ENCODE assay signal across 20 cellular contexts in the genomic region with DNA sequence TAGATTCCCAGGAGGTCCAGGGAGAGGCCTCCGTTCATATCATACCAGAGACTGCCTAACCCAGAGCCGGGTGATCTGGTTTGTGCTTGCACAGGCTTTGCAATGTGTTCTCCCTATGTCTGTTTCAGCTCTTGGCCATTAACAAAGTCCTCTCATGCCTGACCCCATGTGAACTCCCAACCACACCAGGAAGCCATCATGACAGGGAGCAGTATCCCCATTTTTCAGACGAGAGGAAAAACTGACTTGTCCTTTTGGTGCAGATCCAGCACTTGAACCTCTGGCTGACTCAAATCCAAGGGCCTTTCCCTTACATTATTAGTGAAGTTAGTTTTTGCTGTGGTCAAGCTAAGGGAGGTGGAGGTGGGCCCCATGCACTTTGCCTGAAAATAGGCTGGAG. TPM values are rescaled to one million over a fixed set of nuclear protein-coding genes. Genes with fewer than 3 reads are reported as not detected.
A peak's percentile ranks its signal among the peaks of the same experiment; 100 is the strongest.
DNase-seq lines count a peak whose midpoint lies in the region; ATAC-seq, FAIRE-seq and TF ChIP-seq lines count a peak whose summit lies in the region.
"Had no signal": no experiment of that assay in that cellular context is flagged by ENCODE, and none has a peak within 500 bp of the region (broad histone marks: within the 10 kb centered on the region; RNA-seq: fewer than 3 reads in every experiment).

No MANE protein-coding gene starts in this region.

- CTCF ChIA-PET in HepG2 (lab: Yijun Ruan, JAX; ENCODE audit: low intra/inter-chr PET ratio, low total read pairs), result no interaction called here
- CTCF ChIA-PET in activated CD8-positive, alpha-beta memory T cell treated with anti-CD3 and anti-CD28 coated beads, Interleukin-2, amount 10 ng/mL, durations not matched to agents 7 days and 5 days (lab: Charles Lee), result no interaction called here

- no peaks in the 10 kb centered on the region for H3K27me3 ChIP-seq in body of pancreas
- no peaks in the 10 kb centered on the region for H3K27me3 ChIP-seq in HepG2 (ENCODE audit: control insufficient read depth in 1 of 2, insufficient read depth in 2 of 2, low read length in 2 of 2)

- H3K4me1 ChIP-seq in body of pancreas (peaks cover 12% of the 10 kb centered on the region), HepG2 (ENCODE audit: insufficient read depth, low read length) (peaks cover 34% of the 10 kb centered on the region)

- H3K9ac ChIP-seq in HepG2 (ENCODE audit: insufficient read depth, low read depth, low read length), result no peak overlapping the region

- H3K4me1 Mint-ChIP-seq in activated T-cell treated with anti-CD3 and anti-CD28 coated beads, Interleukin-2, amount 50 U/mL, for 24 hours (ENCODE audit: low read depth), result no peaks in the 10 kb centered on the region
- no peaks in the 10 kb centered on the region for H3K4me1 Mint-ChIP-seq in activated T-cell treated with anti-CD3 and anti-CD28 coated beads, Interleukin-2, amount 50 U/mL, for 4 hours (ENCODE audit: low read depth)
- H3K4me1 Mint-ChIP-seq in activated CD8-positive, alpha-beta memory T cell treated with anti-CD3 and anti-CD28 coated beads, Interleukin-2, amount 10 ng/mL, durations not matched to agents 7 days and 5 days, result no peaks in the 10 kb centered on the region
- H3K4me1 Mint-ChIP-seq: IgD-negative memory B cell had no signal

- no peak for ATAC-seq in activated T-cell treated with anti-CD3 and anti-CD28 coated beads, Interleukin-2, amount 50 U/mL, for 4 hours
- ATAC-seq in body of pancreas, result peak; percentile 15
- ATAC-seq in HepG2, result peak; percentile 12; the same call in 1 of the 3 replicates
- ATAC-seq in activated CD8-positive, alpha-beta memory T cell treated with anti-CD3 and anti-CD28 coated beads, Interleukin-2, amount 10 ng/mL, durations not matched to agents 7 days and 5 days, result no peak
- ATAC-seq in GM21717 (IDR thresholded peaks at IDR 0.05; ENCODE audit: unreplicated experiment), result no peak
- ATAC-seq: GM12878 had no signal

- TF ChIP-seq CTCF in body of pancreas (IDR thresholded peaks at IDR 0.05) (no peak), HepG2 (CRISPR knock-in tag; IDR thresholded peaks at IDR 0.05) (no peak)

- H3K27ac ChIP-seq in body of pancreas, result no peak overlapping the region
- no peak overlapping the region for H3K27ac ChIP-seq in HepG2 (ENCODE audit: extremely low read length, insufficient read depth, low read length)

- POLR2A ChIA-PET in HepG2 (lab: Yijun Ruan, JAX), result no interaction called here

- peak overlapping the region; percentile 53 for H3K27ac Mint-ChIP-seq in activated T-cell treated with anti-CD3 and anti-CD28 coated beads, Interleukin-2, amount 50 U/mL, for 24 hours
- H3K27ac Mint-ChIP-seq in activated CD8-positive, alpha-beta memory T cell treated with anti-CD3 and anti-CD28 coated beads, Interleukin-2, amount 10 ng/mL, durations not matched to agents 7 days and 5 days, result no peak overlapping the region

- in situ Hi-C loops in HepG2 (cut with HindIII; ENCODE audit: extremely low pct_ligation_motif_present, low pct_unique_long_range_greater_than_20kb), result no loop called here

- H3K79me2 ChIP-seq in HepG2 (ENCODE audit: insufficient read depth, low read length), result no peaks in the 10 kb centered on the region

- no peak overlapping the region for H2AFZ ChIP-seq in HepG2 (ENCODE audit: low read length)

- TF ChIP-seq RAD21 in HepG2 (CRISPR knock-in tag; IDR thresholded peaks at IDR 0.05), result no peak

- no peak overlapping the region for H3K4me2 ChIP-seq in HepG2 (ENCODE audit: low read depth, low read length)

- TF ChIP-seq POLR2A in body of pancreas (IDR thresholded peaks at IDR 0.05) (no peak), HepG2 (IDR thresholded peaks at IDR 0.05; ENCODE audit: insufficient read depth in 1 of 2, low read depth in 2 of 2, low read length in 2 of 2) (no peak), GM12891 (IDR thresholded peaks at IDR 0.05; ENCODE audit: low read depth, low read length) (no peak)

- no peaks in the 10 kb centered on the region for H3K36me3 ChIP-seq in body of pancreas (replicated peaks in 1 of 2; ENCODE audit: insufficient read depth in 1 of 2, low read depth in 2 of 2)
- peaks cover 20 to 82% of the 10 kb centered on the region in 2 experiments for H3K36me3 ChIP-seq in HepG2 (replicated peaks in 1 of 2; ENCODE audit: control insufficient read depth in 1 of 2, insufficient read depth in 2 of 2, low read length in 2 of 2)

- intact Hi-C loops in body of pancreas (cut with DNase I), result no loop called here
- intact Hi-C loops in HepG2 (cut with micrococcal nuclease; ENCODE audit: unreplicated experiment), result no loop called here

- H3K9me3 ChIP-seq in body of pancreas, result no peaks in the 10 kb centered on the region
- H3K9me3 ChIP-seq in HepG2 (ENCODE audit: low read length), result no peaks in the 10 kb centered on the region

- H3K27me3 Mint-ChIP-seq in activated T-cell treated with anti-CD3 and anti-CD28 coated beads, Interleukin-2, amount 50 U/mL, for 24 hours, result no peaks in the 10 kb centered on the region
- H3K27me3 Mint-ChIP-seq in activated T-cell treated with anti-CD3 and anti-CD28 coated beads, Interleukin-2, amount 50 U/mL, for 4 hours (ENCODE audit: low read depth), result no peaks in the 10 kb centered on the region
- H3K27me3 Mint-ChIP-seq in activated CD8-positive, alpha-beta memory T cell treated with anti-CD3 and anti-CD28 coated beads, Interleukin-2, amount 10 ng/mL, durations not matched to agents 7 days and 5 days, result no peaks in the 10 kb centered on the region
- H3K27me3 Mint-ChIP-seq: CD4-positive, alpha-beta memory T cell; IgD-negative memory B cell had no signal

- peaks cover 99% of the 10 kb centered on the region for H3K36me3 Mint-ChIP-seq in activated T-cell treated with anti-CD3 and anti-CD28 coated beads, Interleukin-2, amount 50 U/mL, for 24 hours (ENCODE audit: low read depth)
- H3K36me3 Mint-ChIP-seq in activated T-cell treated with anti-CD3 and anti-CD28 coated beads, Interleukin-2, amount 50 U/mL, for 4 hours (ENCODE audit: insufficient read depth), result peaks cover 41% of the 10 kb centered on the region
- peaks cover 42% of the 10 kb centered on the region for H3K36me3 Mint-ChIP-seq in activated CD8-positive, alpha-beta memory T cell treated with anti-CD3 and anti-CD28 coated beads, Interleukin-2, amount 10 ng/mL, durations not matched to agents 7 days and 5 days

- no peak for DNase-seq in activated T-cell treated with anti-CD3 and anti-CD28 coated beads, Interleukin-2, amount 50 U/mL, for 24 hours
- no peak for DNase-seq in activated T-cell treated with anti-CD3 and anti-CD28 coated beads, Interleukin-2, amount 50 U/mL, for 4 hours
- DNase-seq in body of pancreas, result no peak
- no peak for DNase-seq in HepG2 (ENCODE audit: low spot score)
- no peak for DNase-seq in NCI-H2029 treated with DMSO at 0.1 percent for 48 hours (lab: John Stamatoyannopoulos, UW)
- no peak for DNase-seq in GM12891 (ENCODE audit: insufficient read length, low spot score)
- no peak for DNase-seq in activated CD8-positive, alpha-beta memory T cell treated with anti-CD3 and anti-CD28 coated beads, Interleukin-2, amount 10 ng/mL, durations not matched to agents 7 days and 5 days
- DNase-seq: 8988T; CD4-positive, alpha-beta memory T cell; DMS79; Kasumi-1; NCI-H1105 treated with DMSO at 0.1 percent for 48 hours; NCI-H1694 treated with DMSO at 0.1 percent for 48 hours; NCI-H226; NCI-H524 treated with DMSO at 0.1 percent for 48 hours had no signal

- no peaks in the 10 kb centered on the region for H3K9me3 Mint-ChIP-seq in activated T-cell treated with anti-CD3 and anti-CD28 coated beads, Interleukin-2, amount 50 U/mL, for 24 hours
- peaks cover 2% of the 10 kb centered on the region for H3K9me3 Mint-ChIP-seq in activated T-cell treated with anti-CD3 and anti-CD28 coated beads, Interleukin-2, amount 50 U/mL, for 4 hours
- H3K9me3 Mint-ChIP-seq in activated CD8-positive, alpha-beta memory T cell treated with anti-CD3 and anti-CD28 coated beads, Interleukin-2, amount 10 ng/mL, durations not matched to agents 7 days and 5 days (ENCODE audit: low read depth), result no peaks in the 10 kb centered on the region
- H3K9me3 Mint-ChIP-seq: IgD-negative memory B cell had no signal

- 84 to 88% methylated on average over 3 of the region's 3 CpGs for WGBS in body of pancreas, 2 donors
- 92% methylated on average over 2 of the region's 3 CpGs for WGBS in HepG2 (ENCODE audit: low lambda C conversion rate)

- no peak overlapping the region for H3K4me3 ChIP-seq in body of pancreas
- no peak overlapping the region for H3K4me3 ChIP-seq in HepG2 (replicated peaks in 1 of 3; ENCODE audit: insufficient read depth in 1 of 3, low read depth in 2 of 3, low read length in 3 of 3)
- H3K4me3 ChIP-seq: GM12878 had no signal

- BruUV-seq in HepG2 (replicated peaks; lab: Mats Ljungman, UMichigan), result no TSS peak

- no peak for FAIRE-seq in HepG2 (lab: Jason Lieb, UNC)
- FAIRE-seq in GM12891 (lab: Jason Lieb, UNC), result no peak
- FAIRE-seq: G401.6, GM12878, H1 had no signal

- H4K20me1 ChIP-seq in HepG2 (ENCODE audit: insufficient read depth, low read length), result peaks cover 6% of the 10 kb centered on the region; the same call in 1 of the 2 replicates

- TF ChIP-seq EP300 in HepG2 (IDR thresholded peaks at IDR 0.05; ENCODE audit: low read depth in 2 of 2, low read length in 2 of 2) (no peak), HepG2 (CRISPR knock-in tag; IDR thresholded peaks at IDR 0.05; ENCODE audit: borderline replicate concordance) (no peak)

- H3K4me3 Mint-ChIP-seq in activated T-cell treated with anti-CD3 and anti-CD28 coated beads, Interleukin-2, amount 50 U/mL, for 24 hours, result no peak overlapping the region
- no peak overlapping the region for H3K4me3 Mint-ChIP-seq in activated T-cell treated with anti-CD3 and anti-CD28 coated beads, Interleukin-2, amount 50 U/mL, for 4 hours
- no peak overlapping the region for H3K4me3 Mint-ChIP-seq in activated CD8-positive, alpha-beta memory T cell treated with anti-CD3 and anti-CD28 coated beads, Interleukin-2, amount 10 ng/mL, durations not matched to agents 7 days and 5 days
- H3K4me3 Mint-ChIP-seq: CD4-positive, alpha-beta memory T cell; IgD-negative memory B cell had no signal

RNA-seq across cellular contexts. Expression of gene TEX10, which starts 58.4 kb away (rescaled TPM):
- total RNA-seq in activated T-cell treated with anti-CD3 and anti-CD28 coated beads, Interleukin-2, amount 50 U/mL, for 4 hours, result 10 to 100 TPM; 26.8 to 30.2 (median 29.1) TPM
- total RNA-seq in body of pancreas (1 to 10 TPM; 7.8 to 9.2 TPM), HepG2 (2016; rRNA removed; fragmentation: Illumina TruSeq; extraction: Trizol) (38.7 and 50.2 TPM in 2 replicates)
- 14.0 and 19.4 TPM in 2 replicates for total RNA-seq in HepG2 (2016; cell fraction: cytosol; rRNA removed; fragmentation: Illumina TruSeq; extraction: Trizol; ENCODE audit: low read depth)
- total RNA-seq in HepG2 (2016; cell fraction: insoluble cytoplasmic fraction; rRNA removed; fragmentation: Illumina TruSeq; extraction: Trizol), result 38.8 and 49.0 TPM in 2 replicates
- 23.9 and 33.2 TPM in 2 replicates for total RNA-seq in HepG2 (2016; cell fraction: membrane; rRNA removed; fragmentation: Illumina TruSeq; extraction: Trizol)
- 39.3 and 43.5 TPM in 2 replicates for total RNA-seq in HepG2 (2016; cell fraction: nucleus; rRNA removed; fragmentation: Illumina TruSeq; extraction: Trizol)
- polyA plus RNA-seq in HepG2 (2011; rRNA removed), result 13.5 and 18.1 TPM in 2 replicates
- polyA plus RNA-seq in HepG2 (2011; cell fraction: cytosol; rRNA removed), result 8.0 and 11.3 TPM in 2 replicates
- polyA plus RNA-seq in HepG2 (2011; cell fraction: nucleus; rRNA removed), result 14.7 and 17.6 TPM in 2 replicates
- 13.9 and 16.3 TPM in 2 replicates for polyA plus RNA-seq in HepG2 (2012)
- 1.5 and 1.8 TPM in 2 replicates for polyA plus RNA-seq in HepG2 (2016; cell fraction: cytosol; fragmentation: Illumina TruSeq; extraction: Trizol; ENCODE audit: low read depth)
- polyA plus RNA-seq in HepG2 (2016; cell fraction: insoluble cytoplasmic fraction; fragmentation: Illumina TruSeq; extraction: Trizol; ENCODE audit: low read depth), result 28.6 and 28.7 TPM in 2 replicates
- polyA plus RNA-seq in HepG2 (2016; cell fraction: membrane; fragmentation: Illumina TruSeq; extraction: Trizol; ENCODE audit: low read depth), result 2.3 and 3.2 TPM in 2 replicates
- 28.1 and 32.8 TPM in 2 replicates for polyA plus RNA-seq in HepG2 (2016; cell fraction: nucleus; fragmentation: Illumina TruSeq; extraction: Trizol; ENCODE audit: insufficient read depth, low read depth)
- polyA minus RNA-seq in HepG2 (2011; rRNA and poly(A)+ RNA removed; ENCODE audit: low replicate concordance), result 14.4 and 24.2 TPM in 2 replicates
- 12.3 and 12.7 TPM in 2 replicates for polyA minus RNA-seq in HepG2 (2011; cell fraction: cytosol; rRNA and poly(A)+ RNA removed)
- 70.5 and 70.8 TPM in 2 replicates for polyA minus RNA-seq in HepG2 (2011; cell fraction: nucleus; rRNA and poly(A)+ RNA removed)
- 18.6 TPM for polyA plus RNA-seq in GM12891 (2012; ENCODE audit: low read depth, missing spikeins)
- total RNA-seq in activated CD8-positive, alpha-beta memory T cell treated with anti-CD3 and anti-CD28 coated beads, Interleukin-2, amount 10 ng/mL, durations not matched to agents 7 days and 5 days, result 10 to 100 TPM; 21.0 to 24.4 TPM

Comparison
In these comparisons a context has a peak if more than half of its experiments do, and no peak if none do; other contexts are left out.
1. ATAC-seq: peak in body of pancreas (single experiment) and HepG2 (single experiment); none in activated T-cell treated with anti-CD3 and anti-CD28 coated beads, Interleukin-2, amount 50 U/mL, for 4 hours (0 of 2), activated CD8-positive, alpha-beta memory T cell treated with anti-CD3 and anti-CD28 coated beads, Interleukin-2, amount 10 ng/mL, durations not matched to agents 7 days and 5 days (single experiment) and GM21717 (single experiment).